In genomic region chr18:52486052-52486451, GRCh38 we compare ENCODE assay signal across 2 cellular contexts.
A peak's percentile ranks its signal among the peaks of the same experiment; 100 is the strongest.
TF ChIP-seq lines count a peak whose summit lies in the region.

No MANE protein-coding gene starts in this region.

TF ChIP-seq in A549, 52 proteins besides CTCF, POLR2A, EP300 and RAD21 (continued from another document):
- peak; percentile 61; the same call in 1 of the 2 replicates for TF ChIP-seq REST (IDR thresholded peaks at IDR 0.05)
TF ChIP-seq in A549: peak in this region for 1.

TF ChIP-seq in GM23338, 12 proteins besides CTCF, POLR2A, EP300 and RAD21 (continued from another document):
- TF ChIP-seq ZNF462 (CRISPR knock-in tag; IDR thresholded peaks at IDR 0.05) (no peak), REST (IDR thresholded peaks at IDR 0.05; ENCODE audit: unreplicated experiment) (peak; percentile 42)
